ENCODE assay signal across 8 cellular contexts in the genomic region with DNA sequence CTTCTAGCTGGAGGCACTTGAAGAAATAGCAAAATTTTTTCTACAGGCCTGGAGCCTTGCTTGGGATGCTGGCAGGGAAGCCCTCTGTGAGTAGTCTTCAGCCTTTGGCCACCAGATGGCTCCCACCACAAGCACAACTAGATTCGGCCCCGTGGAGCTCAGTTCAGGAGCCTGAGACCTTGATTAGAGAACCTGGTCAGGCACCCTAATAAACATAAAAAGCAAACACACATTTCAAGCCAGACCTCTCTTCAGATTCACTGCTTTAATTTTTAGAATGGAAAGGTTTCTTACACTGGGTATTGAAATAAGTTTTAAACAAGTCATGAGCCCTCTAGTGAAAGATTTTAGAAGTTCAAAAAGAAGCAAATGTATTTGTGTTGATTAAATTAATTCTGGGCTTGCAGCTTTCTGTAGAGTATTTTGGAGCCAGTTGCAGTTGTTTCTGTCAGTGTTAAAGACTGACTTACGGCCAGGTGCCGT. TPM values are rescaled to one million over a fixed set of nuclear protein-coding genes. Genes with fewer than 3 reads are reported as not detected.
A peak's percentile ranks its signal among the peaks of the same experiment; 100 is the strongest.
DNase-seq lines count a peak whose midpoint lies in the region; ATAC-seq and TF ChIP-seq lines count a peak whose summit lies in the region.

No MANE protein-coding gene starts in this region.

- no peaks in the 10 kb centered on the region for H3K27me3 ChIP-seq in GM23338 (ENCODE audit: insufficient read depth)
- no peaks in the 10 kb centered on the region for H3K27me3 ChIP-seq in tibial nerve

- no peaks in the 10 kb centered on the region for H3K79me2 ChIP-seq in GM23338 (replicated peaks; ENCODE audit: insufficient read depth)

- 29 to 33% methylated on average over 4 of the region's 4 CpGs for WGBS in tibial nerve, 2 donors

- peaks cover 2% of the 10 kb centered on the region; the same call in 2 of the 3 replicates for H3K9me3 Mint-ChIP-seq in GM23338
- no peaks in the 10 kb centered on the region for H3K9me3 Mint-ChIP-seq in activated naive CD4-positive, alpha-beta T cell treated with anti-CD3 and anti-CD28 coated beads, Interleukin-2, amount 50 U/mL, for 24 hours

- H3K4me3 ChIP-seq in GM23338 (no peak overlapping the region), tibial nerve (no peak overlapping the region)

- peak in 1 of 2 donors; percentile 45 for TF ChIP-seq EP300 in tibial nerve (IDR thresholded peaks at IDR 0.05)

- no peak overlapping the region for H3K4me3 Mint-ChIP-seq in GM23338
- peak overlapping the region; percentile 75 for H3K4me3 Mint-ChIP-seq in activated naive CD4-positive, alpha-beta T cell treated with anti-CD3 and anti-CD28 coated beads, Interleukin-2, amount 50 U/mL, for 24 hours

- H3K4me1 ChIP-seq in GM23338 (ENCODE audit: insufficient read depth) (no peaks in the 10 kb centered on the region), tibial nerve (peaks cover 0 to 19% (median 2%) of the 10 kb centered on the region in 4 donors)

- H3K27ac Mint-ChIP-seq in GM23338, result no peak overlapping the region
- peak overlapping the region; percentile 13 for H3K27ac Mint-ChIP-seq in activated naive CD4-positive, alpha-beta T cell treated with anti-CD3 and anti-CD28 coated beads, Interleukin-2, amount 50 U/mL, for 24 hours

- no peak overlapping the region for H3K4me2 ChIP-seq in GM23338

- peak; percentile 11 for DNase-seq in GF-D8 (lab: John Stamatoyannopoulos, UW)
- peak; percentile 92 for DNase-seq in GM23338 (ENCODE audit: low spot score)
- peak; percentile 85 for DNase-seq in Right ventricle myocardium superior
- peak; percentile 92 for DNase-seq in pons (ENCODE audit: low spot score)
- peak; percentile 74 to 88 for DNase-seq in tibial nerve (ENCODE audit: low spot score in 2 of 2)

- no peaks in the 10 kb centered on the region for H3K27me3 Mint-ChIP-seq in GM23338 (ENCODE audit: insufficient read depth, low read depth, poor library complexity)
- no peaks in the 10 kb centered on the region for H3K27me3 Mint-ChIP-seq in activated naive CD4-positive, alpha-beta T cell treated with anti-CD3 and anti-CD28 coated beads, Interleukin-2, amount 50 U/mL, for 24 hours

- no peaks in the 10 kb centered on the region for H3K9me3 ChIP-seq in tibial nerve

- ATAC-seq in GM23338, result peak; percentile 100
- peak; percentile 98 for ATAC-seq in SK-N-SH treated with all-trans-retinoic acid at 6 μM for 48 hours
- peak; percentile 93 for ATAC-seq in Right ventricle myocardium superior (ENCODE audit: poor library complexity)

- intact Hi-C loops in Right ventricle myocardium superior (cut with DNase I), result loop anchor here (2.0 to 5.0 kb wide), 2 partner anchors 66 to 129 kb away; no protein-coding TSS in a partner anchor

- no peaks in the 10 kb centered on the region for H4K20me1 ChIP-seq in GM23338 (replicated peaks; ENCODE audit: insufficient read depth)

- H3K36me3 Mint-ChIP-seq in GM23338 (ENCODE audit: low read depth), result no peaks in the 10 kb centered on the region; the same call in 2 of the 3 replicates
- no peaks in the 10 kb centered on the region for H3K36me3 Mint-ChIP-seq in activated naive CD4-positive, alpha-beta T cell treated with anti-CD3 and anti-CD28 coated beads, Interleukin-2, amount 50 U/mL, for 24 hours

- no peaks in the 10 kb centered on the region for H3K9me2 ChIP-seq in GM23338 (ENCODE audit: insufficient read depth)

- no peaks in the 10 kb centered on the region for H3F3A ChIP-seq in GM23338 (replicated peaks; ENCODE audit: low read depth)

- H3K4me1 Mint-ChIP-seq in GM23338, result peaks cover 3% of the 10 kb centered on the region; the same call in 1 of the 3 replicates
- H3K4me1 Mint-ChIP-seq in activated naive CD4-positive, alpha-beta T cell treated with anti-CD3 and anti-CD28 coated beads, Interleukin-2, amount 50 U/mL, for 24 hours, result peaks cover 8% of the 10 kb centered on the region

- no peak overlapping the region for H2AFZ ChIP-seq in GM23338

- H3K27ac ChIP-seq in GM23338 (ENCODE audit: low read depth), result no peak overlapping the region
- H3K27ac ChIP-seq in tibial nerve, result peak overlapping the region; percentile 24 to 74 (median 67)

- TF ChIP-seq POLR2A in tibial nerve (IDR thresholded peaks at IDR 0.05), result no peak

- TF ChIP-seq CTCF in GM23338 (conservative IDR thresholded peaks at IDR 0.05; ENCODE audit: low read depth in 2 of 2) (peak; percentile 91 to 95), LNCAP (IDR thresholded peaks at IDR 0.05) (peak; percentile 92), tibial nerve (IDR thresholded peaks at IDR 0.05) (peak; percentile 72 to 94 (median 83))

- no peaks in the 10 kb centered on the region for H3K36me3 ChIP-seq in GM23338 (ENCODE audit: insufficient read depth)
- peaks cover 0 to 23% (median 0%) of the 10 kb centered on the region in 3 donors for H3K36me3 ChIP-seq in tibial nerve

TF ChIP-seq in GM23338, 12 proteins besides CTCF, POLR2A, EP300 and RAD21 (continues in another document):
- no peak for TF ChIP-seq REST (IDR thresholded peaks at IDR 0.05; ENCODE audit: unreplicated experiment)
- no peak for TF ChIP-seq EZH2 (IDR thresholded peaks at IDR 0.05; ENCODE audit: low read depth, unreplicated experiment)
- no peak for TF ChIP-seq ZNF331 (CRISPR knock-in tag; IDR thresholded peaks at IDR 0.05; ENCODE audit: low read depth)

TF ChIP-seq in SK-N-SH treated with all-trans-retinoic acid at 6 μM for 48 hours, 23 proteins besides CTCF, POLR2A, EP300 and RAD21:
- TF ChIP-seq ZFP3 (CRISPR knock-in tag; IDR thresholded peaks at IDR 0.05) (no peak), TCF4 (CRISPR knock-in tag; IDR thresholded peaks at IDR 0.05; ENCODE audit: borderline replicate concordance) (no peak), CSRNP3 (CRISPR knock-in tag; IDR thresholded peaks at IDR 0.05) (no peak)

RNA-seq across cellular contexts. Expression of gene GLRX, which starts 41.4 kb away (rescaled TPM):
- 9.5 and 14.9 TPM in 2 replicates for total RNA-seq in GM23338 (2014; rRNA removed; shearing (Covaris generic))
- 42.2 and 42.9 TPM in 2 replicates for polyA plus RNA-seq in GM23338 (2016; fragmentation: Nextera tagmentation; extraction: Ambion mirVana)
- total RNA-seq in Right ventricle myocardium superior (104 TPM), tibial nerve (10 to 100 TPM; 15.3 to 72.0 (median 40.4) TPM)

RNA-seq across cellular contexts. Expression of gene RHOBTB3, which starts 50.0 kb away (rescaled TPM):
- 8.8 and 10.0 TPM in 2 replicates for total RNA-seq in GM23338 (2014; rRNA removed; shearing (Covaris generic))
- polyA plus RNA-seq in GM23338 (2016; fragmentation: Nextera tagmentation; extraction: Ambion mirVana), result 13.4 and 15.7 TPM in 2 replicates
- total RNA-seq in Right ventricle myocardium superior, result 81.1 TPM
- 100 to 1,000 TPM; 130 to 219 (median 195) TPM for total RNA-seq in tibial nerve

Comparison
In these comparisons a context has a peak if more than half of its experiments do, and no peak if none do; other contexts are left out.
1. DNase-seq: peak in every context shown above with its lines; median percentile 92 in GM23338; 92 in pons; 85 in Right ventricle myocardium superior; 81 in tibial nerve; 11 in GF-D8.